8 cellular contexts compared by ENCODE assay signal in genomic region chr18:35005963-35006577, GRCh38. TPM values are rescaled to one million over a fixed set of nuclear protein-coding genes. Genes with fewer than 3 reads are reported as not detected.
DNase-seq lines count a peak whose midpoint lies in the region; ATAC-seq and TF ChIP-seq lines count a peak whose summit lies in the region.

No MANE protein-coding gene starts in this region.

- H3K27me3 Mint-ChIP-seq in CD14-positive monocyte (ENCODE audit: low read depth in 3 of 3), result no peaks in the 10 kb centered on the region

- no peak for DNase-seq in CD14-positive monocyte (ENCODE audit: low spot score)
- DNase-seq in NCI-H2029 treated with DMSO at 0.1 percent for 48 hours (lab: John Stamatoyannopoulos, UW), result peak; percentile 37
- peak; percentile 73 for DNase-seq in glomerular endothelial cell (ENCODE audit: extremely low read depth, low read depth, low spot score)
- peak; percentile 98 for DNase-seq in pons (ENCODE audit: low spot score)
- DNase-seq in ecto neural progenitor cell (ENCODE audit: low spot score), result no peak

- H3K9me3 Mint-ChIP-seq in CD14-positive monocyte, result no peaks in the 10 kb centered on the region

- ATAC-seq in GM18858 (IDR thresholded peaks at IDR 0.05; ENCODE audit: unreplicated experiment), result peak; percentile 91
- ATAC-seq in HG03039 (IDR thresholded peaks at IDR 0.05; ENCODE audit: unreplicated experiment), result peak; percentile 72

- H3K4me3 Mint-ChIP-seq in CD14-positive monocyte, result no peak overlapping the region

- TF ChIP-seq CTCF in CD14-positive monocyte (IDR thresholded peaks at IDR 0.05) (peak; percentile 77), VCaP (conservative IDR thresholded peaks at IDR 0.05) (peak; percentile 80)

- H3K4me1 Mint-ChIP-seq in CD14-positive monocyte, result peaks cover 1% of the 10 kb centered on the region

- H3K36me3 Mint-ChIP-seq in CD14-positive monocyte, result no peaks in the 10 kb centered on the region

- intact Hi-C loops in CD14-positive monocyte (cut with micrococcal nuclease), result loop anchor here (2.0 to 10.0 kb wide), 2 partner anchors 137 to 139 kb away; no protein-coding TSS in a partner anchor

- no peak overlapping the region for H3K27ac Mint-ChIP-seq in CD14-positive monocyte

- H3K27ac ChIP-seq in VCaP, result no peak overlapping the region

RNA-seq across cellular contexts. Expression of gene MAPRE2, which starts 35.1 kb away (rescaled TPM):
- 10 to 100 TPM; 37.1 to 48.1 TPM for polyA plus RNA-seq in CD14-positive monocyte
- total RNA-seq in glomerular endothelial cell, result 52.4 and 60.0 TPM in 2 replicates

Comparison
In these comparisons a context has a peak if more than half of its experiments do, and no peak if none do; other contexts are left out.
1. DNase-seq: peak in NCI-H2029 treated with DMSO at 0.1 percent for 48 hours (single experiment), glomerular endothelial cell (single experiment) and pons (single experiment); none in CD14-positive monocyte (single experiment) and ecto neural progenitor cell (single experiment).